In genomic region chrX:54007682-54008081, GRCh38 we compare ENCODE assay signal across 1 cellular context.
A peak's percentile ranks its signal among the peaks of the same experiment; 100 is the strongest.
TF ChIP-seq lines count a peak whose summit lies in the region.

No MANE protein-coding gene starts in this region.

TF ChIP-seq in K562, 482 proteins besides CTCF, POLR2A, EP300 and RAD21 (continued from another document):
- TF ChIP-seq ZNF277 (CRISPR knock-in tag; IDR thresholded peaks at IDR 0.05; ENCODE audit: borderline replicate concordance) (no peak), ZNF316 (IDR thresholded peaks at IDR 0.05) (peak; percentile 86)
